Comparison of ENCODE assay signal across 11 cellular contexts in genomic region chr17:77462553-77463497, GRCh38.
DNase-seq lines count a peak whose midpoint lies in the region; ATAC-seq, FAIRE-seq and TF ChIP-seq lines count a peak whose summit lies in the region.
"Had no signal": no experiment of that assay in that cellular context is flagged by ENCODE, and none has a peak within 500 bp of the region (broad histone marks: within the 10 kb centered on the region; RNA-seq: fewer than 3 reads in every experiment).

No MANE protein-coding gene starts in this region.

- H3K36me3 ChIP-seq in body of pancreas (replicated peaks in 1 of 2; ENCODE audit: insufficient read depth in 1 of 2, low read depth in 2 of 2) = no peaks in the 10 kb centered on the region

- ATAC-seq in A549 (no peak), body of pancreas (no peak), GM21825 (IDR thresholded peaks at IDR 0.05; ENCODE audit: unreplicated experiment) (no peak)
- ATAC-seq: SK-N-SH treated with all-trans-retinoic acid at 6 μM for 48 hours had no signal

- intact Hi-C loops in body of pancreas (cut with DNase I) (no loop called here), head of caudate nucleus (cut with DNase I) (no loop called here)

- H3K27me3 ChIP-seq in body of pancreas = no peaks in the 10 kb centered on the region

- POLR2A ChIA-PET in A549 (lab: Yijun Ruan, JAX) = no interaction called here
- POLR2A ChIA-PET in HEK293T (lab: Yijun Ruan, JAX) = no interaction called here

- CTCF ChIA-PET in A549 (lab: Yijun Ruan, JAX) = interaction anchor here (1.0 to 1.3 kb wide), 4 partner anchors 8 to 33 kb away, joined by 3 to 5 read pairs (median 4); no protein-coding TSS in a partner anchor
- CTCF ChIA-PET in HEK293T (lab: Yijun Ruan, JAX) = no interaction called here

- no peak overlapping the region for H3K4me3 Mint-ChIP-seq in nephron progenitor cell

- TF ChIP-seq CTCF in A549 (IDR thresholded peaks at IDR 0.05) = no peak
- no peak for TF ChIP-seq CTCF in body of pancreas (IDR thresholded peaks at IDR 0.05)
- no peak for TF ChIP-seq CTCF in nephron progenitor cell (IDR thresholded peaks at IDR 0.05)

- H3K4me1 ChIP-seq in A549 (peaks cover 14% of the 10 kb centered on the region; the same call in 2 of the 3 replicates), body of pancreas (peaks cover 42% of the 10 kb centered on the region)

- H3K4me3 ChIP-seq in A549 = no peak overlapping the region
- no peak overlapping the region for H3K4me3 ChIP-seq in body of pancreas

- no peaks in the 10 kb centered on the region for H3K27me3 Mint-ChIP-seq in nephron progenitor cell (ENCODE audit: low read depth, poor library complexity)

- no peak for DNase-seq in A549 (ENCODE audit: low read depth in 1 of 2, low spot score in 1 of 2)
- no peak for DNase-seq in HEK293T (ENCODE audit: extremely low spot score)
- DNase-seq in body of pancreas = no peak
- DNase-seq in nephron progenitor cell = no peak
- DNase-seq in NCI-H146 (lab: John Stamatoyannopoulos, UW) = no peak
- DNase-seq in head of caudate nucleus = no peak
- DNase-seq in middle frontal gyrus (ENCODE audit: extremely low spot score, low spot score) = no peak
- DNase-seq: effector CD8-positive, alpha-beta T cell; KG1 had no signal

- H3K4me2 ChIP-seq in A549 = no peak overlapping the region

- H3K27ac ChIP-seq in A549 = no peak overlapping the region
- peak overlapping the region in 3 of 4 donors; percentile 10 to 33 (median 21) for H3K27ac ChIP-seq in body of pancreas

- 94% methylated on average over 16 of the region's 16 CpGs for WGBS in A549 (ENCODE audit: missing lambda C conversion rate)
- 85 to 88% methylated on average over 16 of the region's 16 CpGs for WGBS in body of pancreas, 2 donors

- TF ChIP-seq POLR2A in A549 (IDR thresholded peaks at IDR 0.05; ENCODE audit: low read length) (no peak), body of pancreas (IDR thresholded peaks at IDR 0.05) (no peak)

- peaks cover 11% of the 10 kb centered on the region for H3K36me3 Mint-ChIP-seq in nephron progenitor cell (ENCODE audit: low read depth)

- peaks cover 84% of the 10 kb centered on the region for H3K4me1 Mint-ChIP-seq in nephron progenitor cell

- H3K9me3 Mint-ChIP-seq in nephron progenitor cell = peaks cover 3% of the 10 kb centered on the region

- no peak for TF ChIP-seq RAD21 in A549 (conservative IDR thresholded peaks at IDR 0.05 in 1 of 2, IDR thresholded peaks at IDR 0.05 in 1 of 2)

- no peak for FAIRE-seq in A549 (lab: Jason Lieb, UNC)

- H3K9me3 ChIP-seq in A549 (no peaks in the 10 kb centered on the region), body of pancreas (no peaks in the 10 kb centered on the region)

- peak overlapping the region; percentile 98 for H3K27ac Mint-ChIP-seq in nephron progenitor cell

- no peak for TF ChIP-seq EP300 in A549 (IDR thresholded peaks at IDR 0.05)

TF ChIP-seq in A549, 52 proteins besides CTCF, POLR2A, EP300 and RAD21:
- TF ChIP-seq BHLHE40 (IDR thresholded peaks at IDR 0.05; ENCODE audit: low read depth, low read length) (no peak), ATOH8 (CRISPR knock-in tag; IDR thresholded peaks at IDR 0.05; ENCODE audit: low read depth) (no peak), CBX8 (IDR thresholded peaks at IDR 0.05) (no peak), PHF8 (IDR thresholded peaks at IDR 0.05; ENCODE audit: borderline replicate concordance, low read depth) (no peak), RCOR1 (IDR thresholded peaks at IDR 0.05; ENCODE audit: low read depth, low read length) (no peak), FOSL2 (IDR thresholded peaks at IDR 0.05) (no peak), FOSL2 (CRISPR knock-in tag; IDR thresholded peaks at IDR 0.05) (no peak), KDM1A (IDR thresholded peaks at IDR 0.05; ENCODE audit: low read depth) (0 out of 2 replicates have a peak, but pooled peaks have one; percentile 40), FOXS1 (CRISPR knock-in tag; IDR thresholded peaks at IDR 0.05) (no peak)

TF ChIP-seq in HEK293T, 16 proteins besides CTCF, POLR2A, EP300 and RAD21:
- TF ChIP-seq HDGF (IDR thresholded peaks at IDR 0.05; ENCODE audit: borderline replicate concordance) (no peak), LEF1 (IDR thresholded peaks at IDR 0.05; ENCODE audit: borderline replicate concordance) (no peak), NFRKB (IDR thresholded peaks at IDR 0.05) (no peak), FOXM1 (IDR thresholded peaks at IDR 0.05; ENCODE audit: borderline replicate concordance) (peak; percentile 61; the same call in 1 of the 2 replicates), ELF4 (IDR thresholded peaks at IDR 0.05) (no peak)

Comparison
In these comparisons a context has a peak if more than half of its experiments do, and no peak if none do; other contexts are left out.
1. H3K27ac ChIP-seq: peak in body of pancreas (3 of 4); none in A549 (0 of 2).